In genomic region chr17:44374306-44375195, GRCh38 we compare ENCODE assay signal across 1 cellular context.
TF ChIP-seq lines count a peak whose summit lies in the region.

No MANE protein-coding gene starts in this region.

TF ChIP-seq in WTC11, 78 proteins besides CTCF, POLR2A, EP300 and RAD21 (continued from another document):
- TF ChIP-seq, protein P1, sequence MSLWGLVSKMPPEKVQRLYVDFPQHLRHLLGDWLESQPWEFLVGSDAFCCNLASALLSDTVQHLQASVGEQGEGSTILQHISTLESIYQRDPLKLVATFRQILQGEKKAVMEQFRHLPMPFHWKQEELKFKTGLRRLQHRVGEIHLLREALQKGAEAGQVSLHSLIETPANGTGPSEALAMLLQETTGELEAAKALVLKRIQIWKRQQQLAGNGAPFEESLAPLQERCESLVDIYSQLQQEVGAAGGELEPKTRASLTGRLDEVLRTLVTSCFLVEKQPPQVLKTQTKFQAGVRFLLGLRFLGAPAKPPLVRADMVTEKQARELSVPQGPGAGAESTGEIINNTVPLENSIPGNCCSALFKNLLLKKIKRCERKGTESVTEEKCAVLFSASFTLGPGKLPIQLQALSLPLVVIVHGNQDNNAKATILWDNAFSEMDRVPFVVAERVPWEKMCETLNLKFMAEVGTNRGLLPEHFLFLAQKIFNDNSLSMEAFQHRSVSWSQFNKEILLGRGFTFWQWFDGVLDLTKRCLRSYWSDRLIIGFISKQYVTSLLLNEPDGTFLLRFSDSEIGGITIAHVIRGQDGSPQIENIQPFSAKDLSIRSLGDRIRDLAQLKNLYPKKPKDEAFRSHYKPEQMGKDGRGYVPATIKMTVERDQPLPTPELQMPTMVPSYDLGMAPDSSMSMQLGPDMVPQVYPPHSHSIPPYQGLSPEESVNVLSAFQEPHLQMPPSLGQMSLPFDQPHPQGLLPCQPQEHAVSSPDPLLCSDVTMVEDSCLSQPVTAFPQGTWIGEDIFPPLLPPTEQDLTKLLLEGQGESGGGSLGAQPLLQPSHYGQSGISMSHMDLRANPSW (CRISPR knock-in tag; conservative IDR thresholded peaks at IDR 0.05; ENCODE audit: low read depth) = 0 out of 2 replicates have a peak, but pooled peaks have one; percentile 47
- no peak for TF ChIP-seq ZNF219 (CRISPR knock-in tag; IDR thresholded peaks at IDR 0.05; ENCODE audit: borderline replicate concordance)
- TF ChIP-seq SP1 (CRISPR knock-in tag; conservative IDR thresholded peaks at IDR 0.05) = peak; percentile 45; the same call in 1 of the 2 replicates
- peak; percentile 78 for TF ChIP-seq GABPB1 (CRISPR knock-in tag; IDR thresholded peaks at IDR 0.05)
- TF ChIP-seq ATF6 (CRISPR knock-in tag; IDR thresholded peaks at IDR 0.05) = no peak
- no peak for TF ChIP-seq OVOL2 (CRISPR knock-in tag; IDR thresholded peaks at IDR 0.05; ENCODE audit: borderline replicate concordance)
- TF ChIP-seq ZNF423 (CRISPR knock-in tag; IDR thresholded peaks at IDR 0.05) = no peak
- TF ChIP-seq, protein P2, sequence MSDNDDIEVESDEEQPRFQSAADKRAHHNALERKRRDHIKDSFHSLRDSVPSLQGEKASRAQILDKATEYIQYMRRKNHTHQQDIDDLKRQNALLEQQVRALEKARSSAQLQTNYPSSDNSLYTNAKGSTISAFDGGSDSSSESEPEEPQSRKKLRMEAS (CRISPR knock-in tag; IDR thresholded peaks at IDR 0.05) = peak; percentile 50; the same call in 1 of the 2 replicates
- TF ChIP-seq, protein P3, sequence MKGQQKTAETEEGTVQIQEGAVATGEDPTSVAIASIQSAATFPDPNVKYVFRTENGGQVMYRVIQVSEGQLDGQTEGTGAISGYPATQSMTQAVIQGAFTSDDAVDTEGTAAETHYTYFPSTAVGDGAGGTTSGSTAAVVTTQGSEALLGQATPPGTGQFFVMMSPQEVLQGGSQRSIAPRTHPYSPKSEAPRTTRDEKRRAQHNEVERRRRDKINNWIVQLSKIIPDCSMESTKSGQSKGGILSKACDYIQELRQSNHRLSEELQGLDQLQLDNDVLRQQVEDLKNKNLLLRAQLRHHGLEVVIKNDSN (CRISPR knock-in tag; IDR thresholded peaks at IDR 0.05) = no peak; the same call in 1 of the 2 replicates
TF ChIP-seq in WTC11: peak in this region for 5.
